In genomic region chr9:134456740-134457315, GRCh38 we compare ENCODE assay signal across 8 cellular contexts.
DNase-seq lines count a peak whose midpoint lies in the region; ATAC-seq lines count a peak whose summit lies in the region.

No MANE protein-coding gene starts in this region.

- CTCF ChIA-PET in T-cell (lab: Charles Lee) = interaction anchor here in 1 of 2 donors (0.5 to 1.1 kb wide), 5 partner anchors 65 to 1109 kb away, joined by 3 to 5 read pairs (median 3); partner anchors contain the start of genes MED22 and RPL7A

- H3K4me3 ChIP-seq in BLaER1 (peak overlapping the region; percentile 51), trophoblast cell (ENCODE audit: low read depth, low read length) (no peak overlapping the region)

- peak overlapping the region; percentile 83 for H3K9ac ChIP-seq in BLaER1
- no peak overlapping the region for H3K9ac ChIP-seq in trophoblast cell (ENCODE audit: low read length)

- POLR2A ChIA-PET in T-cell (lab: Charles Lee) = no interaction called here

- H3K79me1 ChIP-seq in trophoblast cell (ENCODE audit: low read length) = peaks cover 58% of the 10 kb centered on the region

- H2BK12ac ChIP-seq in trophoblast cell (ENCODE audit: low read length) = peak overlapping the region; percentile 91

- H3K36me3 ChIP-seq in BLaER1 (no peaks in the 10 kb centered on the region), trophoblast cell (ENCODE audit: control insufficient read depth in 1 of 2, insufficient read depth in 2 of 2, low read length in 2 of 2) (no peaks in the 10 kb centered on the region)

- peaks cover 91% of the 10 kb centered on the region for H3K4me1 ChIP-seq in BLaER1
- H3K4me1 ChIP-seq in trophoblast cell (ENCODE audit: control insufficient read depth in 1 of 2, insufficient read depth in 2 of 2, low read length in 2 of 2) = peaks cover 54 to 58% of the 10 kb centered on the region in 2 experiments

- peaks cover 8 to 14% (median 13%) of the 10 kb centered on the region in 3 donors for H3K4me1 Mint-ChIP-seq in T-cell

- no peaks in the 10 kb centered on the region for H3K27me3 Mint-ChIP-seq in T-cell

- H4K20me1 ChIP-seq in BLaER1 = no peaks in the 10 kb centered on the region

- H3K27me3 ChIP-seq in BLaER1 (no peaks in the 10 kb centered on the region), trophoblast cell (ENCODE audit: insufficient read depth, low read length) (no peaks in the 10 kb centered on the region)

- no peaks in the 10 kb centered on the region for H3K9me3 Mint-ChIP-seq in T-cell

- H3K36me3 Mint-ChIP-seq in T-cell = no peaks in the 10 kb centered on the region

- H4K91ac ChIP-seq in trophoblast cell (ENCODE audit: low read depth, low read length) = peak overlapping the region; percentile 100

- peak overlapping the region; percentile 83 for H3K4ac ChIP-seq in trophoblast cell (ENCODE audit: low read depth, low read length)

- H4K12ac ChIP-seq in trophoblast cell (ENCODE audit: low read depth, low read length) = peak overlapping the region; percentile 3

- H2AK5ac ChIP-seq in trophoblast cell (ENCODE audit: low read length) = peak overlapping the region; percentile 97

- H3K14ac ChIP-seq in trophoblast cell (ENCODE audit: low read length) = peak overlapping the region; percentile 94

- peaks cover 4% of the 10 kb centered on the region for H3K9me3 ChIP-seq in BLaER1
- peaks cover 7% of the 10 kb centered on the region for H3K9me3 ChIP-seq in trophoblast cell (ENCODE audit: insufficient read depth, low read depth, low read length)

- no peak for DNase-seq in T-cell
- no peak for DNase-seq in epithelial cell of prostate (ENCODE audit: low read depth, low spot score)
- no peak for DNase-seq in trophoblast cell
- DNase-seq in mucosa of gallbladder (ENCODE audit: low spot score) = no peak
- DNase-seq in NCI-H2029 (lab: John Stamatoyannopoulos, UW) = no peak
- DNase-seq in UCSD-AML1 (lab: John Stamatoyannopoulos, UW; ENCODE audit: unreplicated experiment) = no peak

- peak overlapping the region; percentile 67 for H2AFZ ChIP-seq in trophoblast cell (ENCODE audit: insufficient read depth, low read length, poor library complexity)

- H3K4me2 ChIP-seq in BLaER1 = peak overlapping the region; percentile 90
- no peak overlapping the region for H3K4me2 ChIP-seq in trophoblast cell (ENCODE audit: low read length)

- H3K27ac ChIP-seq in BLaER1 (peak overlapping the region; percentile 97), epithelial cell of prostate (peak overlapping the region; percentile 84), trophoblast cell (ENCODE audit: low read depth, low read length) (peak overlapping the region; percentile 87)

- peak overlapping the region; percentile 94 for H2BK5ac ChIP-seq in trophoblast cell (ENCODE audit: low read depth, low read length, poor library complexity)

- peak overlapping the region; percentile 99 for H2BK120ac ChIP-seq in trophoblast cell (ENCODE audit: insufficient read depth, low read length, poor library complexity)

- WGBS in trophoblast cell (ENCODE audit: extremely low coverage, insufficient coverage, insufficient read length) = no CpG with 5 or more reads among the region's 12 CpGs

- ATAC-seq in T-cell (replicated peaks in 1 of 4) (no peak), GM19397 (IDR thresholded peaks at IDR 0.05; ENCODE audit: unreplicated experiment) (no peak)

- peaks cover 20% of the 10 kb centered on the region for H3K79me2 ChIP-seq in trophoblast cell (ENCODE audit: control insufficient read depth, insufficient read depth, low read length, poor library complexity)

- peak overlapping the region; percentile 71 to 93 (median 78) for H3K4me3 Mint-ChIP-seq in T-cell

- peak overlapping the region; percentile 91 for H3K18ac ChIP-seq in trophoblast cell (ENCODE audit: low read length)

- no peak overlapping the region for H3K23ac ChIP-seq in trophoblast cell (ENCODE audit: low read length)

- peak overlapping the region; percentile 87 for H4K8ac ChIP-seq in trophoblast cell (ENCODE audit: low read depth, low read length)

- peak overlapping the region; percentile 88 for H3K27ac Mint-ChIP-seq in T-cell
